In the genomic region with DNA sequence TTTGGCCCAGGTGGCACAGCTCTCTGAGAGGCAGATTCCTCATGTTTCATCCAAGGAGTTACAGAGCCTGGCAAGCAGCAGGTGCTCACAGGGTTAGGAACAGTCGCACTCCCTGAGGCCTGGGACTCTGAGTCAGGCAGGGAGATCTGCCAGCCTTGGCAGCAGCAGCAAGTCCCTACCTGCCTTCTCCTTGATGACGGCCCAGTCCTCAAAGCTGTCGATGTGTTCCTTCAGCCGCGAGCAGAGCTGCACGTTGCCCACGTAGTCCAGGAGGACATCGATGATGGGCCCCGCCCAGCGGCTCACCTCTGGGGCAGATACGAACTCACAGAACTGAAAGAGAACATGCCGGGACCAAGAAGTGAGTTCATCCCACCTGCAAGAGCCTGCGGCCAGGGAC, we compare ENCODE assay signal across 24 cellular contexts. TPM values are rescaled to one million over a fixed set of nuclear protein-coding genes. Genes with fewer than 3 reads are reported as not detected.
DNase-seq lines count a peak whose midpoint lies in the region; ATAC-seq, FAIRE-seq and TF ChIP-seq lines count a peak whose summit lies in the region.
"Had no signal": no experiment of that assay in that cellular context is flagged by ENCODE, and none has a peak within 500 bp of the region (broad histone marks: within the 10 kb centered on the region; RNA-seq: fewer than 3 reads in every experiment).

No MANE protein-coding gene starts in this region.

- no peaks in the 10 kb centered on the region for H3K9me3 Mint-ChIP-seq in MCF 10A (ENCODE audit: unreplicated experiment)
- no peaks in the 10 kb centered on the region for H3K9me3 Mint-ChIP-seq in activated T-cell treated with anti-CD3 and anti-CD28 coated beads, Interleukin-2, amount 50 U/mL, for 72 hours
- H3K9me3 Mint-ChIP-seq: CD4-positive, alpha-beta memory T cell had no signal

- H3K27ac Mint-ChIP-seq in MCF 10A (ENCODE audit: low read depth, unreplicated experiment): peak overlapping the region; percentile 20
- no peak overlapping the region for H3K27ac Mint-ChIP-seq in activated T-cell treated with anti-CD3 and anti-CD28 coated beads, Interleukin-2, amount 50 U/mL, for 72 hours

- no peaks in the 10 kb centered on the region for H3K36me3 ChIP-seq in HepG2 (replicated peaks in 1 of 2; ENCODE audit: control insufficient read depth in 1 of 2, insufficient read depth in 2 of 2, low read length in 2 of 2)
- H3K36me3 ChIP-seq in right lobe of liver: no peaks in the 10 kb centered on the region
- H3K36me3 ChIP-seq: adrenal gland, esophagus squamous epithelium had no signal

- no peak for DNase-seq in HepG2 (ENCODE audit: low spot score)
- no peak for DNase-seq in right lobe of liver
- DNase-seq in MCF 10A (ENCODE audit: unreplicated experiment): peak; percentile 92
- peak; percentile 23 for DNase-seq in kidney tubule cell (ENCODE audit: low spot score)
- DNase-seq in ureter (ENCODE audit: low spot score): peak; percentile 81
- DNase-seq in KBM-7: no peak
- DNase-seq in activated T-cell treated with anti-CD3 and anti-CD28 coated beads, Interleukin-2, amount 50 U/mL, for 72 hours: no peak
- no peak for DNase-seq in stimulated activated CD4-positive, alpha-beta T cell treated with anti-CD3 and anti-CD28 coated beads, Interleukin-4, amount 100 ng/mL, for 4 hours
- DNase-seq: activated CD4-positive, CD25-positive, alpha-beta regulatory T cell treated with anti-CD3 and anti-CD28 coated beads, Interleukin-2, amount 50 U/mL, for 72 hours; adrenal gland; CD4-positive, alpha-beta memory T cell; esophagus squamous epithelium; NCI-H1048; NCI-H2081 treated with DMSO at 0.1 percent for 48 hours; NCI-H526 treated with DMSO at 0.1 percent for 48 hours; occipital lobe; stimulated activated naive CD4-positive, alpha-beta T cell; tibial artery had no signal

- peak overlapping the region; percentile 2 for H3K4me3 Mint-ChIP-seq in MCF 10A (ENCODE audit: unreplicated experiment)
- H3K4me3 Mint-ChIP-seq in activated T-cell treated with anti-CD3 and anti-CD28 coated beads, Interleukin-2, amount 50 U/mL, for 72 hours: no peak overlapping the region

- H3K27me3 ChIP-seq in HepG2 (ENCODE audit: control insufficient read depth in 1 of 2, insufficient read depth in 2 of 2, low read length in 2 of 2) (no peaks in the 10 kb centered on the region; a peak in 1 of 5 replicates), right lobe of liver (peaks cover 0 to 11% of the 10 kb centered on the region in 2 donors)
- H3K27me3 ChIP-seq: cardiac muscle cell, tibial artery had no signal

- 84% methylated on average over 5 of the region's 13 CpGs for WGBS in HepG2 (ENCODE audit: low lambda C conversion rate)
- 79% methylated on average over 10 of the region's 13 CpGs for WGBS in right lobe of liver (ENCODE audit: insufficient coverage, low coverage, low lambda C conversion rate, missing lambda C conversion rate)

- in situ Hi-C loops in HepG2 (cut with HindIII; ENCODE audit: extremely low pct_ligation_motif_present, low pct_unique_long_range_greater_than_20kb) (loop anchor here (5.0 kb wide), 1 partner anchor 35 kb away; no protein-coding TSS in a partner anchor), KBM-7 (cut with MboI; ENCODE audit: low pct_unique_long_range_greater_than_20kb, low sequenced_read_pairs) (loop anchor here (10.0 kb wide), 1 partner anchor 57 kb away; a partner anchor contains a TSS)

- no peak for TF ChIP-seq POLR2A in HepG2 (IDR thresholded peaks at IDR 0.05; ENCODE audit: insufficient read depth in 1 of 2, low read depth in 2 of 2, low read length in 2 of 2)
- no peak for TF ChIP-seq POLR2A in right lobe of liver (IDR thresholded peaks at IDR 0.05)

- peaks cover 16% of the 10 kb centered on the region for H3K4me1 Mint-ChIP-seq in MCF 10A (ENCODE audit: insufficient read depth, unreplicated experiment)
- peaks cover 19% of the 10 kb centered on the region for H3K4me1 Mint-ChIP-seq in activated T-cell treated with anti-CD3 and anti-CD28 coated beads, Interleukin-2, amount 50 U/mL, for 72 hours (ENCODE audit: low read depth)

- peak overlapping the region; percentile 2 for H2AFZ ChIP-seq in HepG2 (ENCODE audit: low read length)

- no peaks in the 10 kb centered on the region for H4K20me1 ChIP-seq in HepG2 (ENCODE audit: insufficient read depth, low read length)

- no peak overlapping the region for H3K27ac ChIP-seq in HepG2 (ENCODE audit: extremely low read length, insufficient read depth, low read length)
- no peak overlapping the region for H3K27ac ChIP-seq in right lobe of liver
- H3K27ac ChIP-seq: adrenal gland, cardiac muscle cell, KMS-11, tibial artery had no signal

- TF ChIP-seq RAD21 in HepG2 (CRISPR knock-in tag; IDR thresholded peaks at IDR 0.05): no peak

- H3K27me3 Mint-ChIP-seq in MCF 10A (ENCODE audit: insufficient read depth, unreplicated experiment): no peaks in the 10 kb centered on the region
- peaks cover 11% of the 10 kb centered on the region for H3K27me3 Mint-ChIP-seq in activated T-cell treated with anti-CD3 and anti-CD28 coated beads, Interleukin-2, amount 50 U/mL, for 72 hours (ENCODE audit: low read depth)
- H3K27me3 Mint-ChIP-seq: CD4-positive, alpha-beta memory T cell had no signal

- no peaks in the 10 kb centered on the region for H3K36me3 Mint-ChIP-seq in MCF 10A (ENCODE audit: insufficient read depth, unreplicated experiment)
- H3K36me3 Mint-ChIP-seq in activated T-cell treated with anti-CD3 and anti-CD28 coated beads, Interleukin-2, amount 50 U/mL, for 72 hours (ENCODE audit: insufficient read depth in 2 of 2): peaks cover 4 to 8% of the 10 kb centered on the region in 2 donors

- TF ChIP-seq CTCF in HepG2 (CRISPR knock-in tag; IDR thresholded peaks at IDR 0.05): no peak
- TF ChIP-seq CTCF in right lobe of liver (IDR thresholded peaks at IDR 0.05): no peak
- TF ChIP-seq CTCF in MCF 10A (IDR thresholded peaks at IDR 0.05; ENCODE audit: unreplicated experiment): no peak

- FAIRE-seq in HepG2 (lab: Jason Lieb, UNC): no peak

- TF ChIP-seq EP300 in HepG2 (IDR thresholded peaks at IDR 0.05; ENCODE audit: low read depth in 2 of 2, low read length in 2 of 2): no peak
- TF ChIP-seq EP300 in HepG2 (CRISPR knock-in tag; IDR thresholded peaks at IDR 0.05; ENCODE audit: borderline replicate concordance): no peak

- H3K79me2 ChIP-seq in HepG2 (ENCODE audit: insufficient read depth, low read length): no peaks in the 10 kb centered on the region

- BruUV-seq in HepG2 (replicated peaks; lab: Mats Ljungman, UMichigan) (no TSS peak), MCF 10A (replicated peaks; lab: Mats Ljungman, UMichigan) (no TSS peak)

- CTCF ChIA-PET in HepG2 (lab: Yijun Ruan, JAX; ENCODE audit: low intra/inter-chr PET ratio, low total read pairs) (interaction anchor here (1.3 to 3.2 kb wide), 2 partner anchors 33 to 199 kb away, joined by 4 to 51 read pairs; no protein-coding TSS in a partner anchor), MCF 10A (lab: Yijun Ruan, JAX) (interaction anchor here (0.6 to 2.7 kb wide), 10 partner anchors 9 to 282 kb away, joined by 3 to 36 read pairs (median 4); no protein-coding TSS in a partner anchor)

- POLR2A ChIA-PET in HepG2 (lab: Yijun Ruan, JAX): no interaction called here
- POLR2A ChIA-PET in MCF 10A (lab: Yijun Ruan, JAX): interaction anchor here (1.1 to 1.5 kb wide), 6 partner anchors 9 to 66 kb away, joined by 3 to 6 read pairs (median 4); no protein-coding TSS in a partner anchor

- no peak overlapping the region for H3K4me3 ChIP-seq in HepG2 (replicated peaks in 1 of 3; ENCODE audit: insufficient read depth in 1 of 3, low read depth in 2 of 3, low read length in 3 of 3)
- H3K4me3 ChIP-seq in right lobe of liver: no peak overlapping the region
- H3K4me3 ChIP-seq: adrenal gland, cardiac muscle cell, esophagus squamous epithelium, tibial artery had no signal

- no peak overlapping the region for H3K4me2 ChIP-seq in HepG2 (ENCODE audit: low read depth, low read length)
- H3K4me2 ChIP-seq: KMS-11 had no signal

- no peaks in the 10 kb centered on the region for H3K9me3 ChIP-seq in HepG2 (ENCODE audit: low read length)
- H3K9me3 ChIP-seq in right lobe of liver: no peaks in the 10 kb centered on the region
- H3K9me3 ChIP-seq: adrenal gland, esophagus squamous epithelium, tibial artery had no signal

- H3K9ac ChIP-seq in HepG2 (ENCODE audit: insufficient read depth, low read depth, low read length): no peak overlapping the region
- H3K9ac ChIP-seq: KMS-11 had no signal

- ATAC-seq in HepG2: no peak
- no peak for ATAC-seq in right lobe of liver
- no peak for ATAC-seq in activated T-cell treated with anti-CD3 and anti-CD28 coated beads, Interleukin-2, amount 50 U/mL, for 72 hours (replicated peaks in 1 of 2)
- ATAC-seq: right cardiac atrium had no signal

- intact Hi-C loops in HepG2 (cut with micrococcal nuclease; ENCODE audit: unreplicated experiment) (no loop called here), right lobe of liver (cut with DNase I) (no loop called here), MCF 10A (cut with micrococcal nuclease) (no loop called here)

- H3K4me1 ChIP-seq in HepG2 (ENCODE audit: insufficient read depth, low read length) (peaks cover 15% of the 10 kb centered on the region), right lobe of liver (no peaks in the 10 kb centered on the region)

RNA-seq across cellular contexts. Expression of a gene that starts 10.4 kb away (rescaled TPM):
- total RNA-seq in HepG2 (2016; rRNA removed; fragmentation: Illumina TruSeq; extraction: Trizol) (1.1 and 1.5 TPM in 2 replicates), right lobe of liver (not detected), MCF 10A (2022) (not detected in 2 replicates), ureter (not detected)
- 0.18 and 0.51 TPM in 2 replicates for total RNA-seq in HepG2 (2016; cell fraction: cytosol; rRNA removed; fragmentation: Illumina TruSeq; extraction: Trizol; ENCODE audit: low read depth)
- 0.95 and 1.2 TPM in 2 replicates for total RNA-seq in HepG2 (2016; cell fraction: insoluble cytoplasmic fraction; rRNA removed; fragmentation: Illumina TruSeq; extraction: Trizol)
- 1.1 and 1.4 TPM in 2 replicates for total RNA-seq in HepG2 (2016; cell fraction: membrane; rRNA removed; fragmentation: Illumina TruSeq; extraction: Trizol)
- 0.38 and 1.1 TPM in 2 replicates for total RNA-seq in HepG2 (2016; cell fraction: nucleus; rRNA removed; fragmentation: Illumina TruSeq; extraction: Trizol)
- polyA plus RNA-seq in HepG2 (2011; rRNA removed): 0.80 and 1.1 TPM in 2 replicates
- polyA plus RNA-seq in HepG2 (2011; cell fraction: cytosol; rRNA removed): 0.47 and 0.89 TPM in 2 replicates
- 0.45 and 0.61 TPM in 2 replicates for polyA plus RNA-seq in HepG2 (2011; cell fraction: nucleus; rRNA removed)
- 0.69 and 0.97 TPM in 2 replicates for polyA plus RNA-seq in HepG2 (2012)
- 0.54 and 0.60 TPM in 2 replicates for polyA plus RNA-seq in HepG2 (2016; cell fraction: cytosol; fragmentation: Illumina TruSeq; extraction: Trizol; ENCODE audit: low read depth)
- 1.4 and 1.8 TPM in 2 replicates for polyA plus RNA-seq in HepG2 (2016; cell fraction: insoluble cytoplasmic fraction; fragmentation: Illumina TruSeq; extraction: Trizol; ENCODE audit: low read depth)
- 0.57 and 0.84 TPM in 2 replicates for polyA plus RNA-seq in HepG2 (2016; cell fraction: membrane; fragmentation: Illumina TruSeq; extraction: Trizol; ENCODE audit: low read depth)
- polyA plus RNA-seq in HepG2 (2016; cell fraction: nucleus; fragmentation: Illumina TruSeq; extraction: Trizol; ENCODE audit: insufficient read depth, low read depth): 1.6 and 2.1 TPM in 2 replicates
- polyA minus RNA-seq in HepG2 (2011; rRNA and poly(A)+ RNA removed; ENCODE audit: low replicate concordance): 1.6 TPM in 1 of 2 replicates, not detected in the other
- polyA minus RNA-seq in HepG2 (2011; cell fraction: cytosol; rRNA and poly(A)+ RNA removed): not detected in 2 replicates
- polyA minus RNA-seq in HepG2 (2011; cell fraction: nucleus; rRNA and poly(A)+ RNA removed): not detected in 2 replicates
- total RNA-seq in activated T-cell treated with anti-CD3 and anti-CD28 coated beads, Interleukin-2, amount 50 U/mL, for 72 hours: not detected
- total RNA-seq: activated CD8-positive, alpha-beta memory T cell treated with anti-CD3 and anti-CD28 coated beads for 36 hours; adrenal gland; cardiac muscle cell; CD4-positive, alpha-beta memory T cell; esophagus squamous epithelium; lower leg skin; right cardiac atrium; SK-MEL-5 had no signal
- polyA plus RNA-seq: adrenal gland; cardiac muscle cell; CD4-positive, alpha-beta memory T cell; right cardiac atrium had no signal

RNA-seq across cellular contexts. Expression of a gene that starts 38.9 kb away (rescaled TPM):
- total RNA-seq in HepG2 (2016; rRNA removed; fragmentation: Illumina TruSeq; extraction: Trizol): 0.46 and 0.82 TPM in 2 replicates
- total RNA-seq in HepG2 (2016; cell fraction: cytosol; rRNA removed; fragmentation: Illumina TruSeq; extraction: Trizol; ENCODE audit: low read depth): 0.26 and 0.40 TPM in 2 replicates
- total RNA-seq in HepG2 (2016; cell fraction: insoluble cytoplasmic fraction; rRNA removed; fragmentation: Illumina TruSeq; extraction: Trizol): 0.62 and 0.93 TPM in 2 replicates
- 0.37 and 0.83 TPM in 2 replicates for total RNA-seq in HepG2 (2016; cell fraction: membrane; rRNA removed; fragmentation: Illumina TruSeq; extraction: Trizol)
- total RNA-seq in HepG2 (2016; cell fraction: nucleus; rRNA removed; fragmentation: Illumina TruSeq; extraction: Trizol): 1.1 and 1.3 TPM in 2 replicates
- polyA plus RNA-seq in HepG2 (2011; rRNA removed): 4.1 and 4.5 TPM in 2 replicates
- polyA plus RNA-seq in HepG2 (2011; cell fraction: cytosol; rRNA removed): 4.5 and 6.1 TPM in 2 replicates
- polyA plus RNA-seq in HepG2 (2011; cell fraction: nucleus; rRNA removed): 9.6 and 13.9 TPM in 2 replicates
- polyA plus RNA-seq in HepG2 (2012): 0.48 and 0.80 TPM in 2 replicates
- polyA plus RNA-seq in HepG2 (2016; cell fraction: cytosol; fragmentation: Illumina TruSeq; extraction: Trizol; ENCODE audit: low read depth): 0.21 and 0.37 TPM in 2 replicates
- polyA plus RNA-seq in HepG2 (2016; cell fraction: insoluble cytoplasmic fraction; fragmentation: Illumina TruSeq; extraction: Trizol; ENCODE audit: low read depth): 0.58 and 0.71 TPM in 2 replicates
- polyA plus RNA-seq in HepG2 (2016; cell fraction: membrane; fragmentation: Illumina TruSeq; extraction: Trizol; ENCODE audit: low read depth): 0.35 and 0.43 TPM in 2 replicates
- polyA plus RNA-seq in HepG2 (2016; cell fraction: nucleus; fragmentation: Illumina TruSeq; extraction: Trizol; ENCODE audit: insufficient read depth, low read depth): 1.0 and 1.6 TPM in 2 replicates
- polyA minus RNA-seq in HepG2 (2011; rRNA and poly(A)+ RNA removed; ENCODE audit: low replicate concordance): 14.4 TPM in 1 of 2 replicates, not detected in the other
- 3.1 and 3.4 TPM in 2 replicates for polyA minus RNA-seq in HepG2 (2011; cell fraction: cytosol; rRNA and poly(A)+ RNA removed)
- 3.7 and 6.6 TPM in 2 replicates for polyA minus RNA-seq in HepG2 (2011; cell fraction: nucleus; rRNA and poly(A)+ RNA removed)
- total RNA-seq in right lobe of liver: under 1 TPM; 0.20 to 0.59 (median 0.28) TPM
- not detected in 2 replicates for total RNA-seq in MCF 10A (2022)
- total RNA-seq in ureter: 35.1 TPM
- 10 to 100 TPM; 43.3 to 45.6 TPM for total RNA-seq in activated T-cell treated with anti-CD3 and anti-CD28 coated beads, Interleukin-2, amount 50 U/mL, for 72 hours
- total RNA-seq: occipital lobe had no signal

RNA-seq across cellular contexts. Expression of a gene that starts 59.6 kb away (rescaled TPM):
- total RNA-seq in HepG2 (2016; rRNA removed; fragmentation: Illumina TruSeq; extraction: Trizol) (0.11 TPM in 1 of 2 replicates, not detected in the other), right lobe of liver (not detected), MCF 10A (2022) (not detected in 2 replicates), ureter (not detected)
- total RNA-seq in HepG2 (2016; cell fraction: cytosol; rRNA removed; fragmentation: Illumina TruSeq; extraction: Trizol; ENCODE audit: low read depth): not detected in 2 replicates
- not detected in 2 replicates for total RNA-seq in HepG2 (2016; cell fraction: insoluble cytoplasmic fraction; rRNA removed; fragmentation: Illumina TruSeq; extraction: Trizol)
- not detected in 2 replicates for total RNA-seq in HepG2 (2016; cell fraction: membrane; rRNA removed; fragmentation: Illumina TruSeq; extraction: Trizol)
- not detected in 2 replicates for total RNA-seq in HepG2 (2016; cell fraction: nucleus; rRNA removed; fragmentation: Illumina TruSeq; extraction: Trizol)
- 0.13 TPM in 1 of 2 replicates, not detected in the other for polyA plus RNA-seq in HepG2 (2011; rRNA removed)
- not detected in 2 replicates for polyA plus RNA-seq in HepG2 (2011; cell fraction: cytosol; rRNA removed)
- 0.17 TPM in 1 of 2 replicates, not detected in the other for polyA plus RNA-seq in HepG2 (2011; cell fraction: nucleus; rRNA removed)
- polyA plus RNA-seq in HepG2 (2012): 0.11 TPM in 1 of 2 replicates, not detected in the other
- not detected in 2 replicates for polyA plus RNA-seq in HepG2 (2016; cell fraction: cytosol; fragmentation: Illumina TruSeq; extraction: Trizol; ENCODE audit: low read depth)
- not detected in 2 replicates for polyA plus RNA-seq in HepG2 (2016; cell fraction: insoluble cytoplasmic fraction; fragmentation: Illumina TruSeq; extraction: Trizol; ENCODE audit: low read depth)
- 0.16 TPM in 1 of 2 replicates, not detected in the other for polyA plus RNA-seq in HepG2 (2016; cell fraction: membrane; fragmentation: Illumina TruSeq; extraction: Trizol; ENCODE audit: low read depth)
- 0.33 TPM in 1 of 2 replicates, not detected in the other for polyA plus RNA-seq in HepG2 (2016; cell fraction: nucleus; fragmentation: Illumina TruSeq; extraction: Trizol; ENCODE audit: insufficient read depth, low read depth)
- 0.20 TPM in 1 of 2 replicates, not detected in the other for polyA minus RNA-seq in HepG2 (2011; rRNA and poly(A)+ RNA removed; ENCODE audit: low replicate concordance)
- not detected in 2 replicates for polyA minus RNA-seq in HepG2 (2011; cell fraction: cytosol; rRNA and poly(A)+ RNA removed)
- not detected in 2 replicates for polyA minus RNA-seq in HepG2 (2011; cell fraction: nucleus; rRNA and poly(A)+ RNA removed)
- total RNA-seq in activated T-cell treated with anti-CD3 and anti-CD28 coated beads, Interleukin-2, amount 50 U/mL, for 72 hours: 1 to 10 TPM; 1.6 to 2.2 TPM
- total RNA-seq: activated CD8-positive, alpha-beta memory T cell treated with anti-CD3 and anti-CD28 coated beads for 36 hours; adrenal gland; cardiac muscle cell; CD4-positive, alpha-beta memory T cell; esophagus squamous epithelium; lower leg skin; occipital lobe; SK-MEL-5 had no signal
- polyA plus RNA-seq: adrenal gland; cardiac muscle cell; CD4-positive, alpha-beta memory T cell; right cardiac atrium had no signal

Comparison
In these comparisons a context has a peak if more than half of its experiments do, and no peak if none do; other contexts are left out.
1. DNase-seq: peak in MCF 10A (single experiment), kidney tubule cell (single experiment) and ureter (single experiment); none in HepG2 (single experiment), right lobe of liver (0 of 3), KBM-7 (single experiment), activated T-cell treated with anti-CD3 and anti-CD28 coated beads, Interleukin-2, amount 50 U/mL, for 72 hours (0 of 2) and stimulated activated CD4-positive, alpha-beta T cell treated with anti-CD3 and anti-CD28 coated beads, Interleukin-4, amount 100 ng/mL, for 4 hours (0 of 2).
2. RNA of a gene that starts 38.9 kb away (total RNA-seq): 43.3 to 45.6 TPM in activated T-cell treated with anti-CD3 and anti-CD28 coated beads, Interleukin-2, amount 50 U/mL, for 72 hours and 35.1 TPM in ureter (single experiment); 0.26 to 1.3 TPM in HepG2, 0.20 to 0.59 TPM in right lobe of liver and not detected in MCF 10A; every median in the first group is over 10 times any median in the second.